In genomic region chr13:43110036-43110435, GRCh38 we compare ENCODE assay signal across 15 cellular contexts.
"Had no signal": no experiment of that assay in that cellular context is flagged by ENCODE, and none has a peak within 500 bp of the region (broad histone marks: within the 10 kb centered on the region; RNA-seq: fewer than 3 reads in every experiment).

No MANE protein-coding gene starts in this region.

- H3K27ac ChIP-seq: adrenal gland, colonic mucosa, hepatocyte, left lung, prostate gland had no signal

- H3K4me3 ChIP-seq: adrenal gland, colonic mucosa, hepatocyte, left lung, prostate gland had no signal

- H3K36me3 ChIP-seq: adrenal gland, colonic mucosa, left lung, prostate gland had no signal

- ATAC-seq: activated CD8-positive, alpha-beta T cell treated with anti-CD3 and anti-CD28 coated beads, Interleukin-2, amount 10 ng/mL, durations not matched to agents 7 days and 5 days; esophagus mucosa; left lung had no signal

- H3K27me3 ChIP-seq: adrenal gland, colonic mucosa, hepatocyte, left lung had no signal

- DNase-seq: activated CD4-positive, alpha-beta T cell treated with anti-CD3 and anti-CD28 coated beads, Interleukin-2, amount 10 ng/mL, durations not matched to agents 24 days and 14 days; activated CD4-positive, CD25-positive, alpha-beta regulatory T cell; activated CD8-positive, alpha-beta memory T cell treated with anti-CD3 and anti-CD28 coated beads, Interleukin-2, amount 50 U/mL, for 4 hours; activated CD8-positive, alpha-beta T cell treated with anti-CD3 and anti-CD28 coated beads, Interleukin-2, amount 10 ng/mL, durations not matched to agents 7 days and 5 days; activated effector memory CD4-positive, alpha-beta T cell treated with anti-CD3 and anti-CD28 coated beads, Interleukin-2, amount 50 U/mL, for 16 hours; activated T-cell treated with anti-CD3 and anti-CD28 coated beads, Interleukin-2, amount 50 U/mL, for 48 hours; adrenal gland; colonic mucosa; left lung; mesendoderm; occipital lobe; stimulated activated CD4-positive, alpha-beta T cell treated with anti-CD3 and anti-CD28 coated beads, Interleukin-2, amount 100 ng/mL, for 24 hours had no signal

- H3K4me1 ChIP-seq: colonic mucosa, left lung, prostate gland had no signal

- H3K9me3 ChIP-seq: adrenal gland, colonic mucosa, left lung, prostate gland had no signal
